Comparison of ENCODE assay signal across 8 cellular contexts in genomic region chr21:45075606-45076244, GRCh38. TPM values are rescaled to one million over a fixed set of nuclear protein-coding genes. Genes with fewer than 3 reads are reported as not detected.
DNase-seq lines count a peak whose midpoint lies in the region; ATAC-seq, FAIRE-seq and TF ChIP-seq lines count a peak whose summit lies in the region.

No MANE protein-coding gene starts in this region.

- POLR2A ChIA-PET in HepG2 (lab: Yijun Ruan, JAX): interaction anchor here (1.0 to 1.3 kb wide), 2 partner anchors 61 to 91 kb away, joined by 4 to 5 read pairs; no protein-coding TSS in a partner anchor

- no peaks in the 10 kb centered on the region for H3K27me3 ChIP-seq in adrenal gland
- no peaks in the 10 kb centered on the region for H3K27me3 ChIP-seq in HepG2 (ENCODE audit: control insufficient read depth in 1 of 2, insufficient read depth in 2 of 2, low read length in 2 of 2)
- no peaks in the 10 kb centered on the region for H3K27me3 ChIP-seq in thyroid gland

- no peaks in the 10 kb centered on the region for H3K36me3 ChIP-seq in adrenal gland (replicated peaks in 1 of 2)
- H3K36me3 ChIP-seq in HepG2 (replicated peaks in 1 of 2; ENCODE audit: control insufficient read depth in 1 of 2, insufficient read depth in 2 of 2, low read length in 2 of 2): no peaks in the 10 kb centered on the region
- no peaks in the 10 kb centered on the region for H3K36me3 ChIP-seq in thyroid gland

- no peak for ATAC-seq in activated T-cell treated with anti-CD3 and anti-CD28 coated beads, Interleukin-2, amount 50 U/mL, for 4 hours
- ATAC-seq in HepG2: no peak
- ATAC-seq in HG03457 (IDR thresholded peaks at IDR 0.05; ENCODE audit: unreplicated experiment): no peak

- H3K9ac ChIP-seq in HepG2 (ENCODE audit: insufficient read depth, low read depth, low read length): peak overlapping the region; percentile 72

- H3K4me1 Mint-ChIP-seq in activated T-cell treated with anti-CD3 and anti-CD28 coated beads, Interleukin-2, amount 50 U/mL, for 4 hours (ENCODE audit: low read depth): peaks cover 56% of the 10 kb centered on the region

- peak overlapping the region in 3 of 4 donors; percentile 34 to 94 (median 40) for H3K4me3 ChIP-seq in adrenal gland
- H3K4me3 ChIP-seq in HepG2 (replicated peaks in 1 of 3; ENCODE audit: insufficient read depth in 1 of 3, low read depth in 2 of 3, low read length in 3 of 3): peak overlapping the region; percentile 76 to 95 (median 94)
- peak overlapping the region in 2 of 3 donors; percentile 58 to 64 for H3K4me3 ChIP-seq in thyroid gland (replicated peaks in 1 of 3)

- CTCF ChIA-PET in HepG2 (lab: Yijun Ruan, JAX; ENCODE audit: low intra/inter-chr PET ratio, low total read pairs): no interaction called here

- peak; percentile 21 for FAIRE-seq in HepG2 (lab: Jason Lieb, UNC)

- H3K9me3 Mint-ChIP-seq in activated T-cell treated with anti-CD3 and anti-CD28 coated beads, Interleukin-2, amount 50 U/mL, for 4 hours: no peaks in the 10 kb centered on the region

- no peak for TF ChIP-seq RAD21 in HepG2 (CRISPR knock-in tag; IDR thresholded peaks at IDR 0.05)

- intact Hi-C loops in adrenal gland (cut with DNase I) (loop anchor here in 1 of 2 donors (10.0 kb wide), 1 partner anchor 61 kb away; no protein-coding TSS in a partner anchor), HepG2 (cut with micrococcal nuclease; ENCODE audit: unreplicated experiment) (loop anchor here (10.0 kb wide), 1 partner anchor 61 kb away; no protein-coding TSS in a partner anchor), thyroid gland (cut with DNase I) (loop anchor here (10.0 kb wide), 1 partner anchor 121 kb away; no protein-coding TSS in a partner anchor)

- no peaks in the 10 kb centered on the region for H3K36me3 Mint-ChIP-seq in activated T-cell treated with anti-CD3 and anti-CD28 coated beads, Interleukin-2, amount 50 U/mL, for 4 hours (ENCODE audit: insufficient read depth)

- BruUV-seq in HepG2 (replicated peaks; lab: Mats Ljungman, UMichigan): no TSS peak

- TF ChIP-seq CTCF in adrenal gland (IDR thresholded peaks at IDR 0.05) (no peak), HepG2 (CRISPR knock-in tag; IDR thresholded peaks at IDR 0.05) (no peak), thyroid gland (IDR thresholded peaks at IDR 0.05) (no peak)

- H2AFZ ChIP-seq in HepG2 (ENCODE audit: low read length): no peak overlapping the region

- H3K27ac ChIP-seq in adrenal gland (peak overlapping the region in 1 of 5 donors; percentile 92), HepG2 (ENCODE audit: extremely low read length, insufficient read depth, low read length) (no peak overlapping the region), thyroid gland (no peak overlapping the region)

- H3K4me2 ChIP-seq in HepG2 (ENCODE audit: low read depth, low read length): peak overlapping the region; percentile 90

- no peak for DNase-seq in activated T-cell treated with anti-CD3 and anti-CD28 coated beads, Interleukin-2, amount 50 U/mL, for 4 hours
- DNase-seq in activated T-cell treated with anti-CD3 and anti-CD28 coated beads for 4 hours: no peak
- DNase-seq in adrenal gland: no peak
- no peak for DNase-seq in HepG2 (ENCODE audit: low spot score)
- DNase-seq in thyroid gland: no peak
- no peak for DNase-seq in activated gamma-delta T cell treated with Interleukin-2 at 50 U/mL for 16 hours
- DNase-seq in NCI-H82 treated with DMSO at 0.1 percent for 48 hours (lab: John Stamatoyannopoulos, UW; ENCODE audit: unreplicated experiment): no peak

- H3K4me3 Mint-ChIP-seq in activated T-cell treated with anti-CD3 and anti-CD28 coated beads, Interleukin-2, amount 50 U/mL, for 4 hours: peak overlapping the region; percentile 88

- 49 to 54% (median 52%) methylated on average over 17 of the region's 17 CpGs for WGBS in adrenal gland, 4 donors
- 30% methylated on average over 17 of the region's 17 CpGs for whole genome bisulfite sequencing in HepG2 (ENCODE audit: low lambda C conversion rate)
- 51 to 57% methylated on average over 17 of the region's 17 CpGs for WGBS in thyroid gland, 2 donors

- no peaks in the 10 kb centered on the region for H3K27me3 Mint-ChIP-seq in activated T-cell treated with anti-CD3 and anti-CD28 coated beads, Interleukin-2, amount 50 U/mL, for 4 hours (ENCODE audit: low read depth)

- in situ Hi-C loops in HepG2 (cut with HindIII; ENCODE audit: extremely low pct_ligation_motif_present, low pct_unique_long_range_greater_than_20kb): loop anchor here (5.0 kb wide), 1 partner anchor 73 kb away; no protein-coding TSS in a partner anchor

- peaks cover 0 to 16% of the 10 kb centered on the region in 2 donors for H3K4me1 ChIP-seq in adrenal gland (replicated peaks in 1 of 2)
- peaks cover 25% of the 10 kb centered on the region for H3K4me1 ChIP-seq in HepG2 (ENCODE audit: insufficient read depth, low read length)
- peaks cover 9% of the 10 kb centered on the region in 2 donors for H3K4me1 ChIP-seq in thyroid gland

- H4K20me1 ChIP-seq in HepG2 (ENCODE audit: insufficient read depth, low read length): peaks cover 4% of the 10 kb centered on the region; the same call in 1 of the 2 replicates

- peaks cover 11% of the 10 kb centered on the region for H3K79me2 ChIP-seq in HepG2 (ENCODE audit: insufficient read depth, low read length)

- no peak for TF ChIP-seq EP300 in HepG2 (IDR thresholded peaks at IDR 0.05; ENCODE audit: low read depth in 2 of 2, low read length in 2 of 2)
- TF ChIP-seq EP300 in HepG2 (CRISPR knock-in tag; IDR thresholded peaks at IDR 0.05; ENCODE audit: borderline replicate concordance): no peak

- H3K9me3 ChIP-seq in adrenal gland (replicated peaks in 1 of 3) (no peaks in the 10 kb centered on the region), HepG2 (ENCODE audit: low read length) (no peaks in the 10 kb centered on the region), thyroid gland (no peaks in the 10 kb centered on the region)

- no peak for TF ChIP-seq POLR2A in adrenal gland (IDR thresholded peaks at IDR 0.05)
- no peak for TF ChIP-seq POLR2A in HepG2 (IDR thresholded peaks at IDR 0.05; ENCODE audit: insufficient read depth in 1 of 2, low read depth in 2 of 2, low read length in 2 of 2)
- TF ChIP-seq POLR2A in thyroid gland (IDR thresholded peaks at IDR 0.05): no peak

TF ChIP-seq in HepG2, 621 proteins besides CTCF, POLR2A, EP300 and RAD21:
- TF ChIP-seq ZNF556 (CRISPR knock-in tag; IDR thresholded peaks at IDR 0.05; ENCODE audit: borderline replicate concordance) (no peak), SAP130 (CRISPR knock-in tag; IDR thresholded peaks at IDR 0.05; ENCODE audit: low read depth) (peak; percentile 7; the same call in 1 of the 2 replicates)
TF ChIP-seq in HepG2: peak in this region for 1.

RNA-seq across cellular contexts. Expression of gene ADARB1, which starts 1.3 kb away (rescaled TPM):
- 10 to 100 TPM; 28.1 to 32.9 (median 30.9) TPM for total RNA-seq in activated T-cell treated with anti-CD3 and anti-CD28 coated beads, Interleukin-2, amount 50 U/mL, for 4 hours
- total RNA-seq in adrenal gland (10 to 100 TPM; 10.7 to 21.6 (median 18.4) TPM), HepG2 (2016; rRNA removed; fragmentation: Illumina TruSeq; extraction: Trizol) (9.2 and 10.0 TPM in 2 replicates), thyroid gland (10 to 100 TPM in 2 of 4 donors, 1 to 10 TPM in 2; 5.0 to 20.2 (median 10.1) TPM)
- polyA plus RNA-seq in adrenal gland (10 to 100 TPM in 2 of 3 donors, 1 to 10 TPM in 1; 7.5 to 16.3 (median 12.4) TPM), HepG2 (2011; rRNA removed) (6.6 and 7.1 TPM in 2 replicates)
- total RNA-seq in HepG2 (2016; cell fraction: cytosol; rRNA removed; fragmentation: Illumina TruSeq; extraction: Trizol; ENCODE audit: low read depth): 28.7 and 30.2 TPM in 2 replicates
- total RNA-seq in HepG2 (2016; cell fraction: insoluble cytoplasmic fraction; rRNA removed; fragmentation: Illumina TruSeq; extraction: Trizol): 7.9 and 11.7 TPM in 2 replicates
- total RNA-seq in HepG2 (2016; cell fraction: membrane; rRNA removed; fragmentation: Illumina TruSeq; extraction: Trizol): 20.0 and 20.9 TPM in 2 replicates
- total RNA-seq in HepG2 (2016; cell fraction: nucleus; rRNA removed; fragmentation: Illumina TruSeq; extraction: Trizol): 8.5 and 10.4 TPM in 2 replicates
- 4.2 and 4.4 TPM in 2 replicates for polyA plus RNA-seq in HepG2 (2011; cell fraction: cytosol; rRNA removed)
- polyA plus RNA-seq in HepG2 (2011; cell fraction: nucleus; rRNA removed): 22.2 and 26.9 TPM in 2 replicates
- polyA plus RNA-seq in HepG2 (2012): 5.3 and 7.8 TPM in 2 replicates
- 5.5 and 7.0 TPM in 2 replicates for polyA plus RNA-seq in HepG2 (2016; cell fraction: cytosol; fragmentation: Illumina TruSeq; extraction: Trizol; ENCODE audit: low read depth)
- 6.8 and 8.6 TPM in 2 replicates for polyA plus RNA-seq in HepG2 (2016; cell fraction: insoluble cytoplasmic fraction; fragmentation: Illumina TruSeq; extraction: Trizol; ENCODE audit: low read depth)
- 6.8 and 9.8 TPM in 2 replicates for polyA plus RNA-seq in HepG2 (2016; cell fraction: membrane; fragmentation: Illumina TruSeq; extraction: Trizol; ENCODE audit: low read depth)
- polyA plus RNA-seq in HepG2 (2016; cell fraction: nucleus; fragmentation: Illumina TruSeq; extraction: Trizol; ENCODE audit: insufficient read depth, low read depth): 23.5 and 27.1 TPM in 2 replicates
- 15.4 and 123 TPM in 2 replicates for polyA minus RNA-seq in HepG2 (2011; rRNA and poly(A)+ RNA removed; ENCODE audit: low replicate concordance)
- polyA minus RNA-seq in HepG2 (2011; cell fraction: cytosol; rRNA and poly(A)+ RNA removed): 7.9 and 8.5 TPM in 2 replicates
- 16.2 and 17.0 TPM in 2 replicates for polyA minus RNA-seq in HepG2 (2011; cell fraction: nucleus; rRNA and poly(A)+ RNA removed)

Comparison
In these comparisons a context has a peak if more than half of its experiments do, and no peak if none do; other contexts are left out.
1. H3K4me3 ChIP-seq: peak in every context shown above with its lines; median percentile 94 in HepG2; 61 in thyroid gland; 40 in adrenal gland.